Comparison of ENCODE assay signal across 13 cellular contexts in genomic region chr17:49486012-49486641, GRCh38. TPM values are rescaled to one million over a fixed set of nuclear protein-coding genes. Genes with fewer than 3 reads are reported as not detected.
DNase-seq lines count a peak whose midpoint lies in the region; ATAC-seq and TF ChIP-seq lines count a peak whose summit lies in the region.
"Had no signal": no experiment of that assay in that cellular context is flagged by ENCODE, and none has a peak within 500 bp of the region (broad histone marks: within the 10 kb centered on the region; RNA-seq: fewer than 3 reads in every experiment).

No MANE protein-coding gene starts in this region.

- H3K4me1 Mint-ChIP-seq in stimulated activated effector memory CD8-positive, alpha-beta T cell treated with anti-CD3 and anti-CD28 coated beads, Interleukin-12 subunit alpha, Interleukin-12 subunit beta, amount 100 ng/mL, for 72 hours = peaks cover 6% of the 10 kb centered on the region

- no peak overlapping the region for H3K4me3 Mint-ChIP-seq in stimulated activated effector memory CD8-positive, alpha-beta T cell treated with anti-CD3 and anti-CD28 coated beads, Interleukin-12 subunit alpha, Interleukin-12 subunit beta, amount 100 ng/mL, for 72 hours

- no peak for TF ChIP-seq CTCF in left ventricle myocardium inferior (IDR thresholded peaks at IDR 0.05; ENCODE audit: borderline replicate concordance)
- no peak for TF ChIP-seq CTCF in right atrium auricular region (IDR thresholded peaks at IDR 0.05)

- H3K36me3 Mint-ChIP-seq in stimulated activated effector memory CD8-positive, alpha-beta T cell treated with anti-CD3 and anti-CD28 coated beads, Interleukin-12 subunit alpha, Interleukin-12 subunit beta, amount 100 ng/mL, for 72 hours = no peaks in the 10 kb centered on the region

- intact Hi-C loops in left ventricle myocardium inferior (cut with micrococcal nuclease) = no loop called here

- no peak for ATAC-seq in stimulated activated effector memory CD8-positive, alpha-beta T cell treated with anti-CD3 and anti-CD28 coated beads, Interleukin-12 subunit alpha, Interleukin-12 subunit beta, amount 100 ng/mL, for 72 hours
- ATAC-seq: Panc1 had no signal

- no peaks in the 10 kb centered on the region for H3K9me3 ChIP-seq in left ventricle myocardium inferior (replicated peaks)
- H3K9me3 ChIP-seq in right atrium auricular region = no peaks in the 10 kb centered on the region
- no peaks in the 10 kb centered on the region for H3K9me3 ChIP-seq in iPS-18a (ENCODE audit: control insufficient read depth, low read depth, low read length)
- H3K9me3 ChIP-seq: MG63, stomach had no signal

- peaks cover 100% of the 10 kb centered on the region for H3K27me3 ChIP-seq in left ventricle myocardium inferior (ENCODE audit: low read depth)
- peaks cover 0 to 3% of the 10 kb centered on the region in 2 donors for H3K27me3 ChIP-seq in right atrium auricular region
- H3K27me3 ChIP-seq in iPS-18a (ENCODE audit: control insufficient read depth, insufficient read depth, low read length) = peaks cover 4% of the 10 kb centered on the region
- H3K27me3 ChIP-seq: MG63 had no signal

- H3K9ac ChIP-seq in iPS-18a (ENCODE audit: low read length) = peak overlapping the region; percentile 8

- no peak overlapping the region for H3K27ac Mint-ChIP-seq in stimulated activated effector memory CD8-positive, alpha-beta T cell treated with anti-CD3 and anti-CD28 coated beads, Interleukin-12 subunit alpha, Interleukin-12 subunit beta, amount 100 ng/mL, for 72 hours

- H3K36me3 ChIP-seq in left ventricle myocardium inferior (no peaks in the 10 kb centered on the region), right atrium auricular region (no peaks in the 10 kb centered on the region), iPS-18a (ENCODE audit: control insufficient read depth, low read depth, low read length) (no peaks in the 10 kb centered on the region)
- H3K36me3 ChIP-seq: MG63, stomach had no signal

- H3K4me1 ChIP-seq in left ventricle myocardium inferior (peaks cover 6% of the 10 kb centered on the region), right atrium auricular region (no peaks in the 10 kb centered on the region), iPS-18a (ENCODE audit: control insufficient read depth, low read depth, low read length) (peaks cover 34% of the 10 kb centered on the region)

- H3K9me3 Mint-ChIP-seq in stimulated activated effector memory CD8-positive, alpha-beta T cell treated with anti-CD3 and anti-CD28 coated beads, Interleukin-12 subunit alpha, Interleukin-12 subunit beta, amount 100 ng/mL, for 72 hours = no peaks in the 10 kb centered on the region

- no peak overlapping the region for H3K4me3 ChIP-seq in left ventricle myocardium inferior
- no peak overlapping the region for H3K4me3 ChIP-seq in right atrium auricular region
- H3K4me3 ChIP-seq in iPS-18a (ENCODE audit: low read length) = peak overlapping the region; percentile 32
- H3K4me3 ChIP-seq: MG63, stomach had no signal

- DNase-seq in left ventricle myocardium inferior = peak; percentile 22
- DNase-seq in right atrium auricular region (ENCODE audit: low spot score) = no peak
- DNase-seq in NCI-H82 treated with DMSO at 0.1 percent for 48 hours (lab: John Stamatoyannopoulos, UW; ENCODE audit: unreplicated experiment) = peak; percentile 65
- no peak for DNase-seq in effector CD4-positive, alpha-beta T cell
- no peak for DNase-seq in stimulated activated effector memory CD8-positive, alpha-beta T cell treated with anti-CD3 and anti-CD28 coated beads, Interleukin-12 subunit alpha, Interleukin-12 subunit beta, amount 100 ng/mL, for 72 hours (ENCODE audit: low spot score in 2 of 2)
- DNase-seq in stimulated activated CD4-positive, alpha-beta T cell treated with anti-CD3 and anti-CD28 coated beads, Interleukin-1b, Interleukin-23, amount 100 ng/mL, for 48 hours = no peak
- DNase-seq in kidney glomerular epithelial cell (lab: John Stamatoyannopoulos, UW) = no peak
- DNase-seq: AML-193, kidney, MG63, stomach had no signal

- no peak overlapping the region for H3K27ac ChIP-seq in left ventricle myocardium inferior (replicated peaks)
- H3K27ac ChIP-seq in right atrium auricular region = no peak overlapping the region
- no peak overlapping the region for H3K27ac ChIP-seq in iPS-18a (ENCODE audit: low read length)
- H3K27ac ChIP-seq: stomach had no signal

RNA-seq across cellular contexts. Expression of gene NGFR, which starts 9.0 kb away (rescaled TPM):
- total RNA-seq in left ventricle myocardium inferior = 8.9 TPM
- 10 to 100 TPM; 13.9 to 16.7 TPM for total RNA-seq in right atrium auricular region

Comparison
In these comparisons a context has a peak if more than half of its experiments do, and no peak if none do; other contexts are left out.
1. DNase-seq: peak in left ventricle myocardium inferior (single experiment) and NCI-H82 treated with DMSO at 0.1 percent for 48 hours (single experiment); none in right atrium auricular region (single experiment), effector CD4-positive, alpha-beta T cell (single experiment), stimulated activated effector memory CD8-positive, alpha-beta T cell treated with anti-CD3 and anti-CD28 coated beads, Interleukin-12 subunit alpha, Interleukin-12 subunit beta, amount 100 ng/mL, for 72 hours (0 of 2), stimulated activated CD4-positive, alpha-beta T cell treated with anti-CD3 and anti-CD28 coated beads, Interleukin-1b, Interleukin-23, amount 100 ng/mL, for 48 hours (single experiment) and kidney glomerular epithelial cell (single experiment).